In the genomic region with DNA sequence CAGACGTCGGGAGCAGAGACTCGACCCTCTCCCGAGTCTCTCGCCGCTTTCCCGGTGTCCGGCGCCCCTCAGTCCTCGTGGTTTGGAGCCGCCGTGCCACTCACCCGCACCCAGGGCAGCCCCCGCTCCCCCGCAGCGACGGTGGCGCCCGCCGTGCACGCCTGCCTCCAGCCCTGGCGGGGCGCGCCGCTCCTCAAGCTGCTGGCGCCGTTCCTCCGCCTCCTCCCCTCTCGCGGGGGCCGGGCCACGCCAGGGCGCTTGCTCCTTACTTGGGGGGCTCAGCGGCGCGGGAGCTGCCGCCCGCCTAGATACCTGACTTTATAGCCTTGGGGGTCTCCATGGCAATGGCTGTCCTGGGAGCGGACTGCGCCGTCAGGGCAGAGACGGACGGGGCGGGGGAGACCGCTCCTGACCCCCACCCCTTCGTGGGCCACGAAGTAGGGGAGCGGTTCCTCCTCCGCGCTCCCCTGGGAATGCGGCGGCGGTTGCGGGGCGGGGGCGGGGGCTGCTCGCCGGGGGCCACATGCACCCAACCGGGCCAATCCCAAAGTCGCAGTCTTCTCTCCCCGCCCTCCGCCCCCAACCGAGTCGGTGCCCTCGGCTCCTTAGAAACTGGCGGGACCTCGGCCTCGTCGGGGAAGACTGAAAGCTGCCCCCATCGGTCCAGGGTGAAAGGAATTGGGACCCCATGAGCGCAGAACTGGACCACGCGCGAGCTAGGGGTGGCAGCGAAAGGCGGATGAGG, we compare ENCODE assay signal across 9 cellular contexts. TPM values are rescaled to one million over a fixed set of nuclear protein-coding genes. Genes with fewer than 3 reads are reported as not detected.
DNase-seq lines count a peak whose midpoint lies in the region; ATAC-seq and TF ChIP-seq lines count a peak whose summit lies in the region.
"Had no signal": no experiment of that assay in that cellular context is flagged by ENCODE, and none has a peak within 500 bp of the region (broad histone marks: within the 10 kb centered on the region; RNA-seq: fewer than 3 reads in every experiment).

A gene with protein sequence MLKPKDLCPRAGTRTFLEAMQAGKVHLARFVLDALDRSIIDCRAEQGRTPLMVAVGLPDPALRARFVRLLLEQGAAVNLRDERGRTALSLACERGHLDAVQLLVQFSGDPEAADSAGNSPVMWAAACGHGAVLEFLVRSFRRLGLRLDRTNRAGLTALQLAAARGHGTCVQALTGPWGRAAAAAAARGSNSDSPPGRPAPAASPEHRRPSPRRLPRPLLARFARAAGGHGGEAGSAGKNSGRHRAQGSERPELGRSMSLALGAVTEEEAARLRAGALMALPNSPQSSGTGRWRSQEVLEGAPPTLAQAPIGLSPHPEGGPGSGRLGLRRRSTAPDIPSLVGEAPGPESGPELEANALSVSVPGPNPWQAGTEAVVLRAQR (minus strand): TSS at position 195 of the 745 bp plus-strand sequence. CDS start 478 bp downstream, outside the sequence.

- ATAC-seq in HG03432 (IDR thresholded peaks at IDR 0.05; ENCODE audit: unreplicated experiment) (peak; percentile 45), HG03196 (IDR thresholded peaks at IDR 0.05; ENCODE audit: unreplicated experiment) (no peak)

- no peak for TF ChIP-seq POLR2A in erythroblast (IDR thresholded peaks at IDR 0.05; ENCODE audit: low read length)

- no peaks in the 10 kb centered on the region for H4K20me1 ChIP-seq in osteoblast (ENCODE audit: insufficient read depth, low read length)

- no peaks in the 10 kb centered on the region for H3K79me2 ChIP-seq in osteoblast (ENCODE audit: insufficient read depth, low read length)

- H3K9me3 ChIP-seq in osteoblast (ENCODE audit: low read depth, low read length): no peaks in the 10 kb centered on the region

- peaks cover 49% of the 10 kb centered on the region for H3K27me3 ChIP-seq in osteoblast (ENCODE audit: insufficient read depth, low read length)

- peak within 1 kb of the TSS; percentile 85 for H3K4me2 ChIP-seq in osteoblast (ENCODE audit: insufficient read depth, low read length)

- peak; percentile 39 for DNase-seq in COR-L47 (lab: John Stamatoyannopoulos, UW)
- peak; percentile 38 for DNase-seq in activated CD4-positive, alpha-beta T cell treated with anti-CD3 and anti-CD28 coated beads, Interleukin-2, amount 50 U/mL, for 1 hour
- DNase-seq in erythroblast (lab: John Stamatoyannopoulos, UW): peak; percentile 34 to 45
- DNase-seq in osteoblast (ENCODE audit: insufficient read length, low spot score, missing footprints): no peak
- no peak for DNase-seq in NCI-H187 treated with DMSO at 0.1 percent for 48 hours (lab: John Stamatoyannopoulos, UW)
- no peak for DNase-seq in KBM-7

- H3K4me3 ChIP-seq in osteoblast (ENCODE audit: insufficient read depth, low read length): peak within 1 kb of the TSS; percentile 65

- in situ Hi-C loops in KBM-7 (cut with MboI; ENCODE audit: low pct_unique_long_range_greater_than_20kb, low sequenced_read_pairs): no loop called here

- peak within 1 kb of the TSS; percentile 51 for H2AFZ ChIP-seq in osteoblast (ENCODE audit: low read length)

- no peak within 1 kb of the TSS for H3K27ac ChIP-seq in osteoblast (ENCODE audit: low read depth, low read length)

- no peak for TF ChIP-seq CTCF in osteoblast (IDR thresholded peaks at IDR 0.05; ENCODE audit: extremely low read depth, low read depth, low read length)

- no peaks in the 10 kb centered on the region for H3K36me3 ChIP-seq in osteoblast (ENCODE audit: insufficient read depth, low read length)

- peaks cover 2% of the 10 kb centered on the region for H3K4me1 ChIP-seq in osteoblast (ENCODE audit: insufficient read depth, low read length)

RNA-seq across cellular contexts. Expression of the gene that starts here (rescaled TPM):
- not detected in 2 replicates for total RNA-seq in osteoblast
- total RNA-seq: myocyte had no signal

Comparison
In these comparisons a context has a peak if more than half of its experiments do, and no peak if none do; other contexts are left out.
1. DNase-seq: peak in COR-L47 (single experiment), activated CD4-positive, alpha-beta T cell treated with anti-CD3 and anti-CD28 coated beads, Interleukin-2, amount 50 U/mL, for 1 hour (single experiment) and erythroblast (2 of 2); none in osteoblast (single experiment), NCI-H187 treated with DMSO at 0.1 percent for 48 hours (single experiment) and KBM-7 (single experiment).